Comparison of ENCODE assay signal across 18 cellular contexts in genomic region chr19:18446811-18447359, GRCh38. TPM values are rescaled to one million over a fixed set of nuclear protein-coding genes. Genes with fewer than 3 reads are reported as not detected.
"Had no signal": no experiment of that assay in that cellular context is flagged by ENCODE, and none has a peak within 500 bp of the region (broad histone marks: within the 10 kb centered on the region; RNA-seq: fewer than 3 reads in every experiment).

No MANE protein-coding gene starts in this region.

- H3K36me3 Mint-ChIP-seq: natural killer cell had no signal

- H3K27ac Mint-ChIP-seq: memory B cell; natural killer cell; stimulated activated naive CD8-positive, alpha-beta T cell treated with anti-CD3 and anti-CD28 coated beads, Interleukin-15, Interleukin-2, amounts not matched to agents 100 ng/mL and 50 ng/mL, for 24 hours had no signal

- H3K4me3 Mint-ChIP-seq: activated T-cell treated with anti-CD3 and anti-CD28 coated beads, Interleukin-2, amount 50 U/mL, for 4 hours; memory B cell; natural killer cell; stimulated activated naive CD8-positive, alpha-beta T cell treated with anti-CD3 and anti-CD28 coated beads, Interleukin-15, Interleukin-2, amounts not matched to agents 100 ng/mL and 50 ng/mL, for 24 hours had no signal

- H3K9me3 ChIP-seq: esophagus squamous epithelium, left ventricle myocardium inferior, psoas muscle, suprapubic skin, upper lobe of left lung had no signal

- H3K27me3 ChIP-seq: esophagus squamous epithelium, suprapubic skin, upper lobe of left lung had no signal

- H3K27ac ChIP-seq: esophagus squamous epithelium, left ventricle myocardium inferior, psoas muscle, suprapubic skin, upper lobe of left lung had no signal

- H3K4me3 ChIP-seq: esophagus squamous epithelium, left ventricle myocardium inferior, psoas muscle, suprapubic skin, upper lobe of left lung had no signal

- H3K27me3 Mint-ChIP-seq: memory B cell; stimulated activated naive CD8-positive, alpha-beta T cell treated with anti-CD3 and anti-CD28 coated beads, Interleukin-15, Interleukin-2, amounts not matched to agents 100 ng/mL and 50 ng/mL, for 24 hours had no signal

- DNase-seq: activated CD4-positive, alpha-beta T cell treated with anti-CD3 and anti-CD28 coated beads, Interleukin-2, amount 50 U/mL, for 48 hours; activated effector memory CD4-positive, alpha-beta T cell treated with Interleukin-2 at 50 U/mL for 16 hours; activated naive CD4-positive, alpha-beta T cell treated with anti-CD3 and anti-CD28 coated beads, Interleukin-2, amount 50 U/mL, for 16 hours; activated T-cell treated with anti-CD3 and anti-CD28 coated beads, Interleukin-2, amount 50 U/mL, for 4 hours; caudate nucleus; esophagus squamous epithelium; hippocampal formation; kidney; left ventricle myocardium inferior; natural killer cell; psoas muscle; T-helper 1 cell; T1000 had no signal

RNA-seq across cellular contexts. Expression of gene LRRC25, which starts 49.5 kb away (rescaled TPM):
- total RNA-seq: activated T-cell treated with anti-CD3 and anti-CD28 coated beads, Interleukin-2, amount 50 U/mL, for 4 hours; glomerular endothelial cell had no signal
